ENCODE assay signal across 32 cellular contexts in genomic region chr2:181066333-181066732, GRCh38.
"Had no signal": no experiment of that assay in that cellular context is flagged by ENCODE, and none has a peak within 500 bp of the region (broad histone marks: within the 10 kb centered on the region; RNA-seq: fewer than 3 reads in every experiment).

No MANE protein-coding gene starts in this region.

- DNase-seq: activated CD4-positive, alpha-beta T cell treated with anti-CD3 and anti-CD28 coated beads, Interleukin-2, amount 10 ng/mL, durations not matched to agents 24 days and 14 days; activated CD4-positive, alpha-beta T cell treated with anti-CD3 and anti-CD28 coated beads, Interleukin-2, amount 50 U/mL, for 4 hours; activated CD8-positive, alpha-beta T cell treated with anti-CD3 and anti-CD28 coated beads, Interleukin-2, amount 10 ng/mL, durations not matched to agents 7 days and 5 days; activated gamma-delta T cell; activated naive CD4-positive, alpha-beta T cell treated with Interleukin-2 at 50 U/mL for 16 hours; activated naive CD8-positive, alpha-beta T cell treated with anti-CD3 and anti-CD28 coated beads, Interleukin-2, amount 10 ng/mL, durations not matched to agents 7 days and 5 days; activated T-cell treated with anti-CD3 and anti-CD28 coated beads, Interleukin-2, amount 50 U/mL, for 24 hours; caudate nucleus; cerebellar nuclear complex; IMR-90; NCI-H1092 treated with DMSO at 0.1 percent for 48 hours; NCI-H1417 treated with DMSO at 0.1 percent for 48 hours; NCI-H1694; NCI-H2029; NCI-H2171 treated with DMSO at 0.1 percent for 48 hours; NCI-H2227 treated with DMSO at 0.1 percent for 48 hours; NCI-H446; NCI-H510A treated with DMSO at 0.1 percent for 48 hours; NK-92 treated with Interleukin-12 subunit alpha and Interleukin-12 subunit beta, amount 100 ng/mL, for 24 hours; PC-9; SIG-M5; T-cell; T-helper 2 cell; T-helper 9 cell; WERI-Rb-1 had no signal

- H3K27ac Mint-ChIP-seq: activated CD4-positive, alpha-beta T cell treated with anti-CD3 and anti-CD28 coated beads, Interleukin-2, amount 10 ng/mL, durations not matched to agents 24 days and 14 days; activated CD8-positive, alpha-beta T cell treated with anti-CD3 and anti-CD28 coated beads, Interleukin-2, amount 10 ng/mL, durations not matched to agents 7 days and 5 days; activated naive CD4-positive, alpha-beta T cell treated with anti-CD3 and anti-CD28 coated beads, Interleukin-2, amount 50 U/mL, for 24 hours; activated naive CD8-positive, alpha-beta T cell treated with anti-CD3 and anti-CD28 coated beads, Interleukin-2, amount 10 ng/mL, durations not matched to agents 7 days and 5 days; activated T-cell treated with anti-CD3 and anti-CD28 coated beads, Interleukin-2, amount 50 U/mL, for 24 hours; activated T-helper 2 cell treated with anti-CD3 and anti-CD28 coated beads, Interferon-gamma antibody, Interleukin-2, Interleukin-4, amounts not matched to agents 10 μg/mL and 5 μg/mL and 100 μg/mL, durations not matched to agents 14 hours and 24 hours and 36 hours; brain; T-cell had no signal

- H3K4me1 Mint-ChIP-seq: activated CD4-positive, alpha-beta T cell treated with anti-CD3 and anti-CD28 coated beads, Interleukin-2, amount 10 ng/mL, durations not matched to agents 24 days and 14 days; activated naive CD8-positive, alpha-beta T cell treated with anti-CD3 and anti-CD28 coated beads, Interleukin-2, amount 10 ng/mL, durations not matched to agents 7 days and 5 days had no signal

- H3K4me2 ChIP-seq: PC-9 had no signal

- ATAC-seq: activated CD8-positive, alpha-beta T cell treated with anti-CD3 and anti-CD28 coated beads, Interleukin-2, amount 10 ng/mL, durations not matched to agents 7 days and 5 days; K562; Right ventricle myocardium inferior; SK-N-SH treated with all-trans-retinoic acid at 6 μM for 48 hours; T-cell had no signal

- H3K36me3 Mint-ChIP-seq: activated naive CD8-positive, alpha-beta T cell treated with anti-CD3 and anti-CD28 coated beads, Interleukin-2, amount 10 ng/mL, durations not matched to agents 7 days and 5 days had no signal

- H3K36me3 ChIP-seq: WERI-Rb-1 had no signal

- H3K27me3 Mint-ChIP-seq: activated naive CD4-positive, alpha-beta T cell treated with anti-CD3 and anti-CD28 coated beads, Interleukin-2, amount 50 U/mL, for 24 hours; activated naive CD8-positive, alpha-beta T cell treated with anti-CD3 and anti-CD28 coated beads, Interleukin-2, amount 10 ng/mL, durations not matched to agents 7 days and 5 days; activated T-cell treated with anti-CD3 and anti-CD28 coated beads, Interleukin-2, amount 50 U/mL, for 24 hours; brain; T-cell had no signal

- H3K4me3 ChIP-seq: K562, PC-9 had no signal

- H3K27ac ChIP-seq: PC-9, RWPE1, WERI-Rb-1 had no signal

- H3K9me3 Mint-ChIP-seq: activated CD4-positive, alpha-beta T cell treated with anti-CD3 and anti-CD28 coated beads, Interleukin-2, amount 10 ng/mL, durations not matched to agents 24 days and 14 days; activated naive CD4-positive, alpha-beta T cell treated with anti-CD3 and anti-CD28 coated beads, Interleukin-2, amount 50 U/mL, for 24 hours; activated naive CD8-positive, alpha-beta T cell treated with anti-CD3 and anti-CD28 coated beads, Interleukin-2, amount 10 ng/mL, durations not matched to agents 7 days and 5 days; activated T-cell treated with anti-CD3 and anti-CD28 coated beads, Interleukin-2, amount 50 U/mL, for 24 hours; activated T-helper 2 cell treated with anti-CD3 and anti-CD28 coated beads, Interferon-gamma antibody, Interleukin-2, Interleukin-4, amounts not matched to agents 10 μg/mL and 5 μg/mL and 100 μg/mL, durations not matched to agents 14 hours and 24 hours and 36 hours; brain; T-cell had no signal

- H3K4me3 Mint-ChIP-seq: activated CD4-positive, alpha-beta T cell treated with anti-CD3 and anti-CD28 coated beads, Interleukin-2, amount 10 ng/mL, durations not matched to agents 24 days and 14 days; activated CD8-positive, alpha-beta T cell treated with anti-CD3 and anti-CD28 coated beads, Interleukin-2, amount 10 ng/mL, durations not matched to agents 7 days and 5 days; activated naive CD4-positive, alpha-beta T cell treated with anti-CD3 and anti-CD28 coated beads, Interleukin-2, amount 50 U/mL, for 24 hours; activated naive CD8-positive, alpha-beta T cell treated with anti-CD3 and anti-CD28 coated beads, Interleukin-2, amount 10 ng/mL, durations not matched to agents 7 days and 5 days; activated T-cell treated with anti-CD3 and anti-CD28 coated beads, Interleukin-2, amount 50 U/mL, for 24 hours; brain; T-cell had no signal

- H2AFZ ChIP-seq: PC-9 had no signal
